Comparison of ENCODE assay signal across 14 cellular contexts in the genomic region with DNA sequence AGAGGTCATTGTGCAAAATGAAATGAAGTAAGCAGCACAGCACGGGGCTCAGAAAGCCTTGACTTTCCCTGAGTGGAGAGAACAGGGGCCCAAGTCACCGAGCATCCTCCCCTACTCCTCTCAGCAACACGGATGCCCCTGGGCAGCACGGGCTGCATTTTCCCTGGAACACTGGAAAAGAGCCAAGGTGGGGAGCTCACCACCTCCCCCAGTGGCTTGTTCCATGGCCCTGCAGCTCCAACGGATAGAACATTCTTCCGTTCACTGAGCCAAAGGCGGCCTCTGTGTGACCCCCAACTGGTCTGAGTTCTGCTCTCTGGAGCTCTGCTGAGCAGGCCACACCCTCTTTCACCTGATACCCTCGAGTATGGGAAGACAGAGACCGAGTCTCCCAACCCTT. TPM values are rescaled to one million over a fixed set of nuclear protein-coding genes. Genes with fewer than 3 reads are reported as not detected.
DNase-seq lines count a peak whose midpoint lies in the region; ATAC-seq and TF ChIP-seq lines count a peak whose summit lies in the region.
"Had no signal": no experiment of that assay in that cellular context is flagged by ENCODE, and none has a peak within 500 bp of the region (broad histone marks: within the 10 kb centered on the region; RNA-seq: fewer than 3 reads in every experiment).

No MANE protein-coding gene starts in this region.

- no TSS peak for BruUV-seq in HCT116 (replicated peaks; lab: Mats Ljungman, UMichigan)

- peaks cover 2% of the 10 kb centered on the region; the same call in 1 of the 2 replicates for H3K9me3 ChIP-seq in BE2C
- no peaks in the 10 kb centered on the region for H3K9me3 ChIP-seq in HCT116 (ENCODE audit: control insufficient read depth in 1 of 2, insufficient read depth in 1 of 2, low read depth in 1 of 2, low read length in 2 of 2)
- H3K9me3 ChIP-seq in lower lobe of right lung: no peaks in the 10 kb centered on the region
- H3K9me3 ChIP-seq in gastrocnemius medialis: no peaks in the 10 kb centered on the region
- H3K9me3 ChIP-seq: colonic mucosa, stomach had no signal

- intact Hi-C loops in HCT116 (cut with micrococcal nuclease): no loop called here
- intact Hi-C loops in lower lobe of right lung (cut with DNase I): no loop called here
- intact Hi-C loops in gastrocnemius medialis (cut with DNase I; ENCODE audit: low total_unique reads): no loop called here

- CTCF ChIA-PET in HCT116 (lab: Charles Lee): no interaction called here

- H3K27me3 ChIP-seq in BE2C (no peaks in the 10 kb centered on the region), HCT116 (ENCODE audit: insufficient read depth, low read length) (no peaks in the 10 kb centered on the region), lower lobe of right lung (ENCODE audit: low read depth) (no peaks in the 10 kb centered on the region), gastrocnemius medialis (no peaks in the 10 kb centered on the region)
- H3K27me3 ChIP-seq: colonic mucosa had no signal

- in situ Hi-C loops in gastrocnemius medialis (cut with MboI; ENCODE audit: low sequenced_read_pairs in 4 of 4): no loop called here

- no peaks in the 10 kb centered on the region for H3K9me2 ChIP-seq in HCT116 (ENCODE audit: insufficient read depth)

- RAD21 ChIA-PET in HCT116 (lab: Charles Lee; ENCODE audit: low non-redundant PET in 1 of 2, low total read pairs in 2 of 2, uncharacterized antibody in 2 of 2, unreplicated experiment in 2 of 2): no interaction called here

- no peak overlapping the region for H3K9ac ChIP-seq in HCT116 (ENCODE audit: low read length)

- no peak overlapping the region for H2AFZ ChIP-seq in HCT116 (ENCODE audit: low read depth, low read length, poor library complexity, severe bottlenecking)

- H3K4me3 ChIP-seq in BE2C (ENCODE audit: low read depth, low read length) (no peak overlapping the region), HCT116 (replicated peaks in 1 of 2; ENCODE audit: low read depth in 1 of 2, low read length in 2 of 2) (no peak overlapping the region), lower lobe of right lung (no peak overlapping the region), gastrocnemius medialis (no peak overlapping the region)
- H3K4me3 ChIP-seq: colonic mucosa, lung, stomach had no signal

- H3K4me2 ChIP-seq in HCT116 (ENCODE audit: low read length): no peak overlapping the region

- no peaks in the 10 kb centered on the region for H3K36me3 ChIP-seq in BE2C
- H3K36me3 ChIP-seq in HCT116 (ENCODE audit: control insufficient read depth in 1 of 2, insufficient read depth in 2 of 2, low read length in 2 of 2): no peaks in the 10 kb centered on the region
- H3K36me3 ChIP-seq in lower lobe of right lung: no peaks in the 10 kb centered on the region
- no peaks in the 10 kb centered on the region for H3K36me3 ChIP-seq in gastrocnemius medialis
- H3K36me3 ChIP-seq: colonic mucosa, stomach had no signal

- H3K4me1 ChIP-seq in BE2C (peaks cover 4% of the 10 kb centered on the region), HCT116 (ENCODE audit: control insufficient read depth in 1 of 2, insufficient read depth in 2 of 2, low read length in 2 of 2) (no peaks in the 10 kb centered on the region; a peak in 1 of 4 replicates), lower lobe of right lung (no peaks in the 10 kb centered on the region), gastrocnemius medialis (peaks cover 6 to 7% of the 10 kb centered on the region in 2 donors)
- H3K4me1 ChIP-seq: colonic mucosa had no signal

- no peak for TF ChIP-seq RAD21 in HCT116 (IDR thresholded peaks at IDR 0.05; ENCODE audit: low read depth)

- POLR2A ChIA-PET in HCT116 (lab: Charles Lee): no interaction called here

- DNase-seq in BE2C (peak; percentile 43), HCT116 (ENCODE audit: low read depth, low spot score) (no peak), dermis blood vessel endothelial cell (peak; percentile 31), lower lobe of right lung (peak; percentile 35), gastrocnemius medialis (no peak), inferior parietal cortex (ENCODE audit: extremely low spot score) (no peak)
- DNase-seq: amygdala, colonic mucosa, NCI-H187 treated with DMSO at 0.1 percent for 48 hours, stomach had no signal

- 0 out of 2 replicates have a peak, but pooled peaks have one; percentile 49 for ATAC-seq in HCT116
- no peak for ATAC-seq in lower lobe of right lung
- no peak for ATAC-seq in HG02642 (IDR thresholded peaks at IDR 0.05; ENCODE audit: poor library complexity, unreplicated experiment)
- no peak for ATAC-seq in HG02588 (IDR thresholded peaks at IDR 0.05; ENCODE audit: unreplicated experiment)
- ATAC-seq in gastrocnemius medialis: no peak
- ATAC-seq: esophagus mucosa had no signal

- H3K79me2 ChIP-seq in HCT116 (ENCODE audit: insufficient read depth, low read length): no peaks in the 10 kb centered on the region

- TF ChIP-seq POLR2A in HCT116 (IDR thresholded peaks at IDR 0.05; ENCODE audit: borderline replicate concordance, extremely low read depth, insufficient read depth, insufficient read length) (no peak), gastrocnemius medialis (IDR thresholded peaks at IDR 0.05) (no peak)

- H3K27ac ChIP-seq in HCT116 (ENCODE audit: low read depth, low read length): no peak overlapping the region
- H3K27ac ChIP-seq in lower lobe of right lung: no peak overlapping the region
- no peak overlapping the region for H3K27ac ChIP-seq in gastrocnemius medialis
- H3K27ac ChIP-seq: colonic mucosa, stomach had no signal

- TF ChIP-seq CTCF in BE2C (IDR thresholded peaks at IDR 0.05; ENCODE audit: low read depth, low read length): peak; percentile 40
- TF ChIP-seq CTCF in HCT116 (IDR thresholded peaks at IDR 0.05 in 2 of 3, conservative IDR thresholded peaks at IDR 0.05 in 1 of 3; ENCODE audit: borderline replicate concordance in 1 of 3, insufficient read depth in 1 of 3, low read depth in 2 of 3, low read length in 2 of 3): 0 out of 6 replicates have a peak, but pooled peaks of 1 of the 3 experiments have one; percentile 8
- TF ChIP-seq CTCF in lower lobe of right lung (IDR thresholded peaks at IDR 0.05): no peak
- TF ChIP-seq CTCF in gastrocnemius medialis (IDR thresholded peaks at IDR 0.05 in 4 of 5, conservative IDR thresholded peaks at IDR 0.05 in 1 of 5): no peak

- H4K20me1 ChIP-seq in HCT116 (ENCODE audit: insufficient read depth): no peaks in the 10 kb centered on the region

TF ChIP-seq in HCT116, 20 proteins besides CTCF, POLR2A, EP300 and RAD21:
- TF ChIP-seq EZH2phosphoT487 (IDR thresholded peaks at IDR 0.05; ENCODE audit: borderline replicate concordance): no peak
- TF ChIP-seq, protein P1, sequence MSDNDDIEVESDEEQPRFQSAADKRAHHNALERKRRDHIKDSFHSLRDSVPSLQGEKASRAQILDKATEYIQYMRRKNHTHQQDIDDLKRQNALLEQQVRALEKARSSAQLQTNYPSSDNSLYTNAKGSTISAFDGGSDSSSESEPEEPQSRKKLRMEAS (IDR thresholded peaks at IDR 0.05): no peak
- TF ChIP-seq CEBPB (IDR thresholded peaks at IDR 0.05; ENCODE audit: low read depth): no peak
- no peak for TF ChIP-seq ELF1 (IDR thresholded peaks at IDR 0.05; ENCODE audit: borderline replicate concordance, low read depth)
- no peak for TF ChIP-seq TCF7L2 (IDR thresholded peaks at IDR 0.05; ENCODE audit: borderline replicate concordance, extremely low read depth, insufficient read depth, insufficient read length)
- TF ChIP-seq POLR2AphosphoS5 (IDR thresholded peaks at IDR 0.05; ENCODE audit: low read depth, low read length): no peak
TF ChIP-seq in HCT116: peak in this region for 0.

RNA-seq across cellular contexts. Expression of a gene that starts 20.8 kb away (rescaled TPM):
- not detected for polyA plus RNA-seq in BE2C (2012; ENCODE audit: insufficient read depth, insufficient read length, low read depth)
- total RNA-seq in HCT116 (2021; ENCODE audit: unreplicated experiment) (not detected), dermis blood vessel endothelial cell (under 0.01 and 0.09 TPM in 2 replicates), lower lobe of right lung (0.15 TPM), gastrocnemius medialis (under 1 TPM in 3 of 4 donors, not detected in 1; 0.20 to 0.33 (median 0.20) TPM)
- polyA plus RNA-seq in HCT116 (2012): 0.06 and 0.16 TPM in 2 replicates

RNA-seq across cellular contexts. Expression of a gene that starts 46.8 kb away (rescaled TPM):
- polyA plus RNA-seq in BE2C (2012; ENCODE audit: insufficient read depth, insufficient read length, low read depth): 0.36 TPM
- 18.5 TPM for total RNA-seq in HCT116 (2021; ENCODE audit: unreplicated experiment)
- 18.1 and 19.9 TPM in 2 replicates for polyA plus RNA-seq in HCT116 (2012)
- 1.0 and 1.5 TPM in 2 replicates for total RNA-seq in dermis blood vessel endothelial cell
- total RNA-seq in lower lobe of right lung: 16.3 TPM
- 1 to 10 TPM in 2 of 4 donors, under 1 TPM in 2; 0.56 to 2.4 (median 1.1) TPM for total RNA-seq in gastrocnemius medialis

Comparison
In these comparisons a context has a peak if more than half of its experiments do, and no peak if none do; other contexts are left out.
1. DNase-seq: peak in BE2C (single experiment), dermis blood vessel endothelial cell (single experiment) and lower lobe of right lung (single experiment); none in HCT116 (single experiment), gastrocnemius medialis (0 of 2) and inferior parietal cortex (single experiment).